18 cellular contexts compared by ENCODE assay signal in genomic region chr4:147928400-147928799, GRCh38.
DNase-seq lines count a peak whose midpoint lies in the region; ATAC-seq and TF ChIP-seq lines count a peak whose summit lies in the region.
"Had no signal": no experiment of that assay in that cellular context is flagged by ENCODE, and none has a peak within 500 bp of the region (broad histone marks: within the 10 kb centered on the region; RNA-seq: fewer than 3 reads in every experiment).

No MANE protein-coding gene starts in this region.

- TF ChIP-seq CTCF in heart right ventricle (IDR thresholded peaks at IDR 0.05) (no peak), gastroesophageal sphincter (IDR thresholded peaks at IDR 0.05) (no peak)

- no peak for ATAC-seq in heart right ventricle
- no peak for ATAC-seq in left ventricle myocardium superior
- no peak for ATAC-seq in gastroesophageal sphincter
- ATAC-seq in HG03159 (IDR thresholded peaks at IDR 0.05; ENCODE audit: unreplicated experiment): no peak
- ATAC-seq: left lung; naive thymus-derived CD4-positive, alpha-beta T cell; stimulated activated naive CD8-positive, alpha-beta T cell treated with anti-CD3 and anti-CD28 coated beads, Interleukin-15, Interleukin-2, amounts not matched to agents 100 U/mL and 50 U/mL, for 24 hours had no signal

- peak overlapping the region in 8 of 10 donors; percentile 36 to 74 (median 58) for H3K27ac ChIP-seq in heart right ventricle
- peak overlapping the region in 3 of 4 donors; percentile 0 to 44 (median 17) for H3K27ac ChIP-seq in gastroesophageal sphincter
- H3K27ac ChIP-seq in stomach smooth muscle (ENCODE audit: low read length): peak overlapping the region; percentile 62
- H3K27ac ChIP-seq: GM23248, left lung had no signal

- peaks cover 0 to 35% (median 7%) of the 10 kb centered on the region in 9 donors for H3K4me1 ChIP-seq in heart right ventricle
- H3K4me1 ChIP-seq in adipocyte (ENCODE audit: control insufficient read depth, insufficient read depth, low read length): no peaks in the 10 kb centered on the region
- H3K4me1 ChIP-seq in gastroesophageal sphincter: peaks cover 7 to 69% (median 11%) of the 10 kb centered on the region in 3 donors
- H3K4me1 ChIP-seq in stomach smooth muscle (ENCODE audit: control insufficient read depth, insufficient read depth, low read length): peaks cover 6% of the 10 kb centered on the region
- H3K4me1 ChIP-seq: left lung had no signal

- no peak for DNase-seq in heart right ventricle
- no peak for DNase-seq in left ventricle myocardium superior
- peak; percentile 50 for DNase-seq in adipocyte (ENCODE audit: low read depth)
- no peak for DNase-seq in NCI-H146 (lab: John Stamatoyannopoulos, UW)
- DNase-seq in NCI-H1930 (lab: John Stamatoyannopoulos, UW): no peak
- DNase-seq: activated CD8-positive, alpha-beta memory T cell treated with anti-CD3 and anti-CD28 coated beads, Interleukin-2, amount 50 U/mL, for 4 hours; activated gamma-delta T cell treated with Interleukin-2 at 50 U/mL for 16 hours; COR-L47; GM23248; Karpas-422; left lung; naive thymus-derived CD4-positive, alpha-beta T cell; NCI-H1417 treated with DMSO at 0.1 percent for 48 hours; SHP77 treated with DMSO at 0.1 percent for 48 hours; stimulated activated naive CD8-positive, alpha-beta T cell treated with anti-CD3 and anti-CD28 coated beads, Interleukin-15, Interleukin-2, amounts not matched to agents 100 U/mL and 50 U/mL, for 24 hours had no signal

- H3K36me3 ChIP-seq in heart right ventricle (peaks cover 0 to 35% (median 4%) of the 10 kb centered on the region in 9 donors), adipocyte (ENCODE audit: control insufficient read depth, insufficient read depth, low read length, severe bottlenecking) (peaks cover 21% of the 10 kb centered on the region), gastroesophageal sphincter (peaks cover 2 to 45% of the 10 kb centered on the region in 2 donors), stomach smooth muscle (ENCODE audit: control insufficient read depth in 2 of 2, insufficient read depth in 2 of 2, low read length in 2 of 2) (peaks cover 4% of the 10 kb centered on the region in 2 donors)
- H3K36me3 ChIP-seq: left lung had no signal

- intact Hi-C loops in heart right ventricle (cut with DNase I): loop anchor here in 1 of 10 donors (10.0 kb wide), 1 partner anchor 496 kb away; no protein-coding TSS in a partner anchor
- intact Hi-C loops in left ventricle myocardium superior (cut with micrococcal nuclease): no loop called here

- H3K4me3 ChIP-seq in heart right ventricle (no peak overlapping the region), adipocyte (ENCODE audit: low read length) (no peak overlapping the region), gastroesophageal sphincter (no peak overlapping the region), stomach smooth muscle (ENCODE audit: low read length in 2 of 2) (peak overlapping the region in 1 of 2 donors; percentile 1)
- H3K4me3 ChIP-seq: GM23248, left lung had no signal

- H3K27me3 ChIP-seq in heart right ventricle (no peaks in the 10 kb centered on the region), adipocyte (replicated peaks; ENCODE audit: control insufficient read depth, insufficient read depth, low read length) (no peaks in the 10 kb centered on the region), gastroesophageal sphincter (no peaks in the 10 kb centered on the region), stomach smooth muscle (ENCODE audit: control insufficient read depth in 1 of 2, insufficient read depth in 2 of 2, low read length in 2 of 2) (no peaks in the 10 kb centered on the region)
- H3K27me3 ChIP-seq: left lung had no signal

- H3K9ac ChIP-seq in adipocyte (ENCODE audit: low read length) (no peak overlapping the region), stomach smooth muscle (ENCODE audit: low read length in 2 of 2) (no peak overlapping the region)
- H3K9ac ChIP-seq: GM23248 had no signal

- no peak for TF ChIP-seq EP300 in gastroesophageal sphincter (IDR thresholded peaks at IDR 0.05)

- TF ChIP-seq POLR2A in gastroesophageal sphincter (IDR thresholded peaks at IDR 0.05): no peak

- no peaks in the 10 kb centered on the region for H3K9me3 ChIP-seq in heart right ventricle
- H3K9me3 ChIP-seq in adipocyte (ENCODE audit: control insufficient read depth, low read length): no peaks in the 10 kb centered on the region
- H3K9me3 ChIP-seq in gastroesophageal sphincter: no peaks in the 10 kb centered on the region
- no peaks in the 10 kb centered on the region for H3K9me3 ChIP-seq in stomach smooth muscle (ENCODE audit: control insufficient read depth in 2 of 2, low read length in 2 of 2)
- H3K9me3 ChIP-seq: left lung had no signal

- WGBS in heart right ventricle, 2 donors: 77 to 78% methylated on average over 5 of the region's 5 CpGs
- 17 to 47% methylated on average over 5 of the region's 5 CpGs for WGBS in gastroesophageal sphincter (ENCODE audit: low coverage in 1 of 2), 2 donors
